8 cellular contexts compared by ENCODE assay signal in the genomic region with DNA sequence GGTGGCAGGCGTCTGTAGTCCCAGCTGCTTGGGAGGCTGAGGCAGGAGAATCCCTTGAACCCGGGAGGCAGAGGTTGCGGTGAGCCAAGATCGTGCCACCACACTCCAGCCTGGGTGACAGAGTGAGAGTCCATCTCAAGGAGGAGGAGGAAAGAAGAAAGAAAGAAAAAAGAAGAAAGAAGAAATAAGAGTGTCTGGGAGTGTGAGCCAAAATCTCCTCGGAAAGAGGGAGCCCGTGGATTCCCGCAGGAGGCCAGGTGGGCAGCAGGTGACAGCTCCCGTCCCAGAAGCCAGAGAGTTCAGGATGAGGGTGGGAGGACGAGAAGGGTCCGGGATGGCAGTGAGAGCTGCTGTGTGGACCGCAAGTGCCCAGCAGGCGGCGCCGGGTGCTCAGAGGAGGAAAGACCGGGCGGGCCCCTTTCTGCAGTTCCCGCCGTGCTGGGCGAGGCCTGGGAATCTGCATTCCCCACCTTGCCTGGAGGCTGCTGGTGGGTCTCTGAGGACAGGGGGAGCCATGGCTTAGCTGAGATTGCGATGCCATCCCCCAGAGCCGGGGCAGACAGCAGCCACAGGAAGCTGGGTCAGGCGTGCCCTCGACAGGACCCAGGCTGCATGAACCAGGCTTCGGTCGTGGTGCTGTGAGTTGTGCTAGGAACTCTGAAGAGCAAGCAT. TPM values are rescaled to one million over a fixed set of nuclear protein-coding genes. Genes with fewer than 3 reads are reported as not detected.
DNase-seq lines count a peak whose midpoint lies in the region; ATAC-seq and TF ChIP-seq lines count a peak whose summit lies in the region.

No MANE protein-coding gene starts in this region.

- intact Hi-C loops in esophagus muscularis mucosa (cut with DNase I): no loop called here

- H3K79me2 ChIP-seq in neural cell (replicated peaks; ENCODE audit: insufficient read depth, low read length): no peaks in the 10 kb centered on the region

- H3K9me3 ChIP-seq in esophagus muscularis mucosa (peaks cover 0 to 4% (median 0%) of the 10 kb centered on the region in 4 donors), neural cell (ENCODE audit: low read length) (no peaks in the 10 kb centered on the region)

- H4K20me1 ChIP-seq in neural cell (ENCODE audit: insufficient read depth): no peaks in the 10 kb centered on the region

- TF ChIP-seq EP300 in esophagus muscularis mucosa (IDR thresholded peaks at IDR 0.05) (no peak), neural cell (conservative IDR thresholded peaks at IDR 0.05; ENCODE audit: poor library complexity, severe bottlenecking) (no peak)

- no peaks in the 10 kb centered on the region for H3F3A ChIP-seq in neural cell (ENCODE audit: insufficient read depth, low read length, poor library complexity, severe bottlenecking)

- peak; percentile 70 for TF ChIP-seq RAD21 in neural cell (conservative IDR thresholded peaks at IDR 0.05)

- H3K4me1 ChIP-seq in esophagus muscularis mucosa: peaks cover 6 to 14% (median 8%) of the 10 kb centered on the region in 4 donors

- no peaks in the 10 kb centered on the region for H3K9me2 ChIP-seq in neural cell (ENCODE audit: insufficient read depth, low read length)

- H2AFZ ChIP-seq in neural cell (ENCODE audit: low read depth, low read length): no peak overlapping the region

- DNase-seq in GM10266 (ENCODE audit: extremely low spot score) (peak; percentile 88), HPDE6-E6E7 (ENCODE audit: extremely low spot score) (peak; percentile 54), OCI-M1 (lab: John Stamatoyannopoulos, UW) (peak; percentile 68), activated T-cell treated with anti-CD3 and anti-CD28 coated beads for 48 hours (ENCODE audit: low read depth) (peak; percentile 75), esophagus muscularis mucosa (ENCODE audit: extremely low spot score) (no peak), superior temporal gyrus (ENCODE audit: extremely low spot score) (peak; percentile 75)

- no peak for ATAC-seq in HG02623 (IDR thresholded peaks at IDR 0.05; ENCODE audit: unreplicated experiment)

- no peaks in the 10 kb centered on the region for H3K36me3 ChIP-seq in esophagus muscularis mucosa
- no peaks in the 10 kb centered on the region for H3K36me3 ChIP-seq in neural cell (ENCODE audit: insufficient read depth, low read length)

- H3K4me3 ChIP-seq in esophagus muscularis mucosa: no peak overlapping the region
- H3K4me3 ChIP-seq in neural cell (ENCODE audit: low read length): no peak overlapping the region

- no peak for TF ChIP-seq POLR2A in esophagus muscularis mucosa (IDR thresholded peaks at IDR 0.05; ENCODE audit: low read depth)

- peaks cover 0 to 15% (median 0%) of the 10 kb centered on the region in 4 donors for H3K27me3 ChIP-seq in esophagus muscularis mucosa
- H3K27me3 ChIP-seq in neural cell (ENCODE audit: insufficient read depth, low read depth, low read length): no peaks in the 10 kb centered on the region

- no peak overlapping the region for H3K4me2 ChIP-seq in neural cell (ENCODE audit: low read length)

- 15% methylated on average over 20 of the region's 25 CpGs for WGBS in esophagus muscularis mucosa

- TF ChIP-seq CTCF in GM10266 (IDR thresholded peaks at IDR 0.05; ENCODE audit: control insufficient read depth, insufficient read depth, low read depth, missing control alignments): peak; percentile 83
- TF ChIP-seq CTCF in esophagus muscularis mucosa (IDR thresholded peaks at IDR 0.05): peak; percentile 67 to 92 (median 74)
- TF ChIP-seq CTCF in neural cell (IDR thresholded peaks at IDR 0.05; ENCODE audit: poor library complexity, severe bottlenecking): peak; percentile 70

- no peak overlapping the region for H3K9ac ChIP-seq in neural cell (ENCODE audit: low read length)

- H3K27ac ChIP-seq in esophagus muscularis mucosa (replicated peaks in 1 of 4): no peak overlapping the region
- no peak overlapping the region for H3K27ac ChIP-seq in neural cell (ENCODE audit: low read length)

TF ChIP-seq in neural cell, 6 proteins besides CTCF, POLR2A, EP300 and RAD21:
- TF ChIP-seq, protein P1, sequence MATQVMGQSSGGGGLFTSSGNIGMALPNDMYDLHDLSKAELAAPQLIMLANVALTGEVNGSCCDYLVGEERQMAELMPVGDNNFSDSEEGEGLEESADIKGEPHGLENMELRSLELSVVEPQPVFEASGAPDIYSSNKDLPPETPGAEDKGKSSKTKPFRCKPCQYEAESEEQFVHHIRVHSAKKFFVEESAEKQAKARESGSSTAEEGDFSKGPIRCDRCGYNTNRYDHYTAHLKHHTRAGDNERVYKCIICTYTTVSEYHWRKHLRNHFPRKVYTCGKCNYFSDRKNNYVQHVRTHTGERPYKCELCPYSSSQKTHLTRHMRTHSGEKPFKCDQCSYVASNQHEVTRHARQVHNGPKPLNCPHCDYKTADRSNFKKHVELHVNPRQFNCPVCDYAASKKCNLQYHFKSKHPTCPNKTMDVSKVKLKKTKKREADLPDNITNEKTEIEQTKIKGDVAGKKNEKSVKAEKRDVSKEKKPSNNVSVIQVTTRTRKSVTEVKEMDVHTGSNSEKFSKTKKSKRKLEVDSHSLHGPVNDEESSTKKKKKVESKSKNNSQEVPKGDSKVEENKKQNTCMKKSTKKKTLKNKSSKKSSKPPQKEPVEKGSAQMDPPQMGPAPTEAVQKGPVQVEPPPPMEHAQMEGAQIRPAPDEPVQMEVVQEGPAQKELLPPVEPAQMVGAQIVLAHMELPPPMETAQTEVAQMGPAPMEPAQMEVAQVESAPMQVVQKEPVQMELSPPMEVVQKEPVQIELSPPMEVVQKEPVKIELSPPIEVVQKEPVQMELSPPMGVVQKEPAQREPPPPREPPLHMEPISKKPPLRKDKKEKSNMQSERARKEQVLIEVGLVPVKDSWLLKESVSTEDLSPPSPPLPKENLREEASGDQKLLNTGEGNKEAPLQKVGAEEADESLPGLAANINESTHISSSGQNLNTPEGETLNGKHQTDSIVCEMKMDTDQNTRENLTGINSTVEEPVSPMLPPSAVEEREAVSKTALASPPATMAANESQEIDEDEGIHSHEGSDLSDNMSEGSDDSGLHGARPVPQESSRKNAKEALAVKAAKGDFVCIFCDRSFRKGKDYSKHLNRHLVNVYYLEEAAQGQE (IDR thresholded peaks at IDR 0.05; ENCODE audit: borderline replicate concordance): no peak
- TF ChIP-seq SMC3 (conservative IDR thresholded peaks at IDR 0.05; ENCODE audit: poor library complexity): peak; percentile 73

RNA-seq across cellular contexts. Expression of a gene that starts 17.1 kb away (rescaled TPM):
- 1 to 10 TPM in 1 of 4 donors, under 1 TPM in 3; under 0.01 to 1.2 (median 0.53) TPM for total RNA-seq in esophagus muscularis mucosa
- not detected in 2 replicates for polyA plus RNA-seq in neural cell
- not detected in 2 replicates for polyA minus RNA-seq in neural cell

RNA-seq across cellular contexts. Expression of a gene that starts 39.1 kb away (rescaled TPM):
- total RNA-seq in esophagus muscularis mucosa: 10 to 100 TPM; 17.4 to 25.7 (median 20.2) TPM
- polyA plus RNA-seq in neural cell: 17.0 and 25.0 TPM in 2 replicates
- 56.0 and 61.4 TPM in 2 replicates for polyA minus RNA-seq in neural cell
